In the genomic region with DNA sequence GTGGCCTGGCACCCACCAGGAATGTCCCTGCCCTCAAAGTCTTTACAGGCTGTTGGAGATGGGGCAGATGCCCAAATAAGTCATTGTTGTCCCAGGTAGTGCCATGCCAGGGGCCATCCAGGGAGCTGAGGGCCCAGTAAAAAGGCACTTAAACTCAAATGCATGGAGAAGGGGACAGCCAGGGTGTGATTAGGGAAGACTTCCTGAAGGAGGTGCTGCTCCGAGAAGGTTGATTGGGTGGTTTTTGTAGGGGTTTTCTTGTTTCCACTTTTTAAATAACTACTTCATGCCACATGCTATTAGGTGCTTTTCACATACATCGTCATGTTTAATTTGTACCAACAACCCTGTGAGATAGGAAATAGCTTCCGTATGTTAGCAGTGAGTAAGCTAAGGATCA, we compare ENCODE assay signal across 13 cellular contexts.
A peak's percentile ranks its signal among the peaks of the same experiment; 100 is the strongest.
DNase-seq lines count a peak whose midpoint lies in the region; ATAC-seq, FAIRE-seq and TF ChIP-seq lines count a peak whose summit lies in the region.
"Had no signal": no experiment of that assay in that cellular context is flagged by ENCODE, and none has a peak within 500 bp of the region (broad histone marks: within the 10 kb centered on the region; RNA-seq: fewer than 3 reads in every experiment).

No MANE protein-coding gene starts in this region.

- peaks cover 40% of the 10 kb centered on the region for H3K4me1 ChIP-seq in CD8-positive, alpha-beta T cell (ENCODE audit: insufficient read depth, low read length)
- peaks cover 45% of the 10 kb centered on the region for H3K4me1 ChIP-seq in GM12878 (ENCODE audit: control insufficient read depth, insufficient read depth, low read length)

- no TSS peak for BruUV-seq in GM12878 (replicated peaks; lab: Mats Ljungman, UMichigan)

- SMC1A ChIA-PET in GM12878 (lab: Charles Lee; ENCODE audit: uncharacterized antibody, unreplicated experiment): interaction anchor here (0.7 to 1.3 kb wide), 3 partner anchors 13 to 33 kb away, joined by 3 to 4 read pairs (median 4); no protein-coding TSS in a partner anchor

- no peak overlapping the region for H3K4me3 Mint-ChIP-seq in CD8-positive, alpha-beta T cell
- H3K4me3 Mint-ChIP-seq in naive B cell: peak overlapping the region in 5 of 8 donors; percentile 55 to 95 (median 84)
- H3K4me3 Mint-ChIP-seq: activated CD4-positive, alpha-beta memory T cell treated with anti-CD3 and anti-CD28 coated beads, Interleukin-2, amount 10 ng/mL, durations not matched to agents 7 days and 5 days; T-helper 1 cell treated with Interleukin-12 subunit alpha and Interleukin-12 subunit beta and Interleukin-4 antibody, amounts not matched to agents 30 μg/mL and 1 μg/mL, for 36 hours had no signal

- POLR2A ChIA-PET in CD8-positive, alpha-beta T cell (lab: Charles Lee): no interaction called here
- POLR2A ChIA-PET in GM12878 (lab: Charles Lee): interaction anchor here (1.4 to 1.9 kb wide), 3 partner anchors 53 to 66 kb away, joined by 3 to 9 read pairs (median 5); no protein-coding TSS in a partner anchor

- no peak for TF ChIP-seq RAD21 in GM12878 (IDR thresholded peaks at IDR 0.05; ENCODE audit: insufficient read depth, low read depth, low read length)

- no peak for TF ChIP-seq EP300 in GM12878 (IDR thresholded peaks at IDR 0.05; ENCODE audit: borderline replicate concordance in 1 of 2, control insufficient read depth in 1 of 2, low read depth in 2 of 2, low read length in 2 of 2)

- peaks cover 49% of the 10 kb centered on the region for H3K4me1 Mint-ChIP-seq in CD8-positive, alpha-beta T cell (ENCODE audit: low read depth)
- peaks cover 49 to 65% (median 49%) of the 10 kb centered on the region in 3 donors for H3K4me1 Mint-ChIP-seq in naive B cell

- TF ChIP-seq CTCF in CD8-positive, alpha-beta T cell (IDR thresholded peaks at IDR 0.05): no peak
- TF ChIP-seq CTCF in GM12878 (IDR thresholded peaks at IDR 0.05 in 2 of 3, conservative IDR thresholded peaks at IDR 0.05 in 1 of 3; ENCODE audit: control insufficient read depth in 2 of 3, extremely low read depth in 1 of 3, insufficient read depth in 1 of 3, low read depth in 3 of 3, low read length in 3 of 3): peak in 1 of 3 experiments; percentile 46; a peak in 3 of 6 replicates

- no peak for ATAC-seq in CD8-positive, alpha-beta T cell
- ATAC-seq in GM12878 (no peak), naive B cell (ENCODE audit: low read depth in 2 of 2) (no peak), HG03139 (IDR thresholded peaks at IDR 0.05; ENCODE audit: unreplicated experiment) (no peak)
- ATAC-seq in stimulated activated naive CD8-positive, alpha-beta T cell treated with anti-CD3 and anti-CD28 coated beads, Interleukin-15, Interleukin-2, amounts not matched to agents 100 U/mL and 50 U/mL, for 24 hours: no peak

- in situ Hi-C loops in GM12878 (cut with MboI): no loop called here

- H2AFZ ChIP-seq in GM12878 (ENCODE audit: control insufficient read depth, low read depth, low read length): no peak overlapping the region

- no peaks in the 10 kb centered on the region for H4K20me1 ChIP-seq in GM12878 (ENCODE audit: control insufficient read depth, insufficient read depth)

- H3K9ac ChIP-seq in GM12878 (ENCODE audit: control insufficient read depth, insufficient read depth, low read length): 0 out of 2 replicates have a peak overlapping the region, but pooled peaks have one; percentile 41

- no peaks in the 10 kb centered on the region for H3K9me3 ChIP-seq in CD8-positive, alpha-beta T cell (ENCODE audit: low read length)
- H3K9me3 ChIP-seq in GM12878 (replicated peaks; ENCODE audit: control insufficient read depth, insufficient read depth, low read length): no peaks in the 10 kb centered on the region; the same call in 2 of the 3 replicates

- peak overlapping the region; percentile 56 for H3K4me2 ChIP-seq in GM12878 (ENCODE audit: control insufficient read depth, insufficient read depth)

- H3K79me2 ChIP-seq in GM12878 (ENCODE audit: control insufficient read depth, insufficient read depth, low read length): peaks cover 30% of the 10 kb centered on the region

- no peaks in the 10 kb centered on the region for H3K27me3 Mint-ChIP-seq in CD8-positive, alpha-beta T cell (ENCODE audit: low read depth)
- H3K27me3 Mint-ChIP-seq in naive B cell: no peaks in the 10 kb centered on the region
- H3K27me3 Mint-ChIP-seq: activated CD4-positive, alpha-beta memory T cell treated with anti-CD3 and anti-CD28 coated beads, Interleukin-2, amount 10 ng/mL, durations not matched to agents 7 days and 5 days had no signal

- intact Hi-C loops in CD8-positive, alpha-beta T cell (cut with DNase I, micrococcal nuclease): no loop called here
- intact Hi-C loops in GM12878 (cut with micrococcal nuclease; ENCODE audit: unreplicated experiment): no loop called here

- no peaks in the 10 kb centered on the region for H3K36me3 ChIP-seq in CD8-positive, alpha-beta T cell (ENCODE audit: insufficient read depth, low read length)
- H3K36me3 ChIP-seq in H7 (replicated peaks; ENCODE audit: control insufficient read depth, insufficient read depth, low read length): no peaks in the 10 kb centered on the region
- H3K36me3 ChIP-seq in GM12878 (ENCODE audit: control insufficient read depth in 2 of 2, insufficient read depth in 2 of 2, low read length in 1 of 2): no peaks in the 10 kb centered on the region; a peak in 2 of 4 replicates

- RAD21 ChIA-PET in GM12878 (lab: Charles Lee; ENCODE audit: unreplicated experiment): no interaction called here

- peak overlapping the region; percentile 6 for H3K27ac Mint-ChIP-seq in CD8-positive, alpha-beta T cell
- H3K27ac Mint-ChIP-seq in naive B cell: peak overlapping the region in 4 of 6 donors; percentile 60 to 99 (median 76)
- H3K27ac Mint-ChIP-seq: activated CD4-positive, alpha-beta memory T cell treated with anti-CD3 and anti-CD28 coated beads, Interleukin-2, amount 10 ng/mL, durations not matched to agents 7 days and 5 days; T-helper 1 cell treated with Interleukin-12 subunit alpha and Interleukin-12 subunit beta and Interleukin-4 antibody, amounts not matched to agents 30 μg/mL and 1 μg/mL, for 36 hours had no signal

- H3K9me3 Mint-ChIP-seq in CD8-positive, alpha-beta T cell: no peaks in the 10 kb centered on the region
- no peaks in the 10 kb centered on the region for H3K9me3 Mint-ChIP-seq in naive B cell
- H3K9me3 Mint-ChIP-seq: activated CD4-positive, alpha-beta memory T cell treated with anti-CD3 and anti-CD28 coated beads, Interleukin-2, amount 10 ng/mL, durations not matched to agents 7 days and 5 days; T-helper 1 cell treated with Interleukin-12 subunit alpha and Interleukin-12 subunit beta and Interleukin-4 antibody, amounts not matched to agents 30 μg/mL and 1 μg/mL, for 36 hours had no signal

- no peak for DNase-seq in CD8-positive, alpha-beta T cell
- DNase-seq in H7 (peak; percentile 62), GM12878 (ENCODE audit: low read depth, low spot score) (no peak), naive B cell (no peak), frontal cortex (ENCODE audit: low spot score in 2 of 2) (no peak), iPS-NIHi11 (ENCODE audit: low spot score) (no peak)
- DNase-seq in stimulated activated naive CD8-positive, alpha-beta T cell treated with anti-CD3 and anti-CD28 coated beads, Interleukin-15, Interleukin-2, amounts not matched to agents 100 U/mL and 50 U/mL, for 24 hours: no peak
- DNase-seq: activated CD4-positive, alpha-beta memory T cell treated with anti-CD3 and anti-CD28 coated beads, Interleukin-2, amount 10 ng/mL, durations not matched to agents 7 days and 5 days; effector memory CD4-positive, alpha-beta T cell; NCI-H1105 treated with DMSO at 0.1 percent for 48 hours; small intestine had no signal

- no peaks in the 10 kb centered on the region for H3K27me3 ChIP-seq in CD8-positive, alpha-beta T cell (ENCODE audit: insufficient read depth, low read length)
- H3K27me3 ChIP-seq in H7 (ENCODE audit: control insufficient read depth, insufficient read depth, low read length): no peaks in the 10 kb centered on the region
- no peaks in the 10 kb centered on the region for H3K27me3 ChIP-seq in GM12878 (replicated peaks in 1 of 2; ENCODE audit: control insufficient read depth in 2 of 2, insufficient read depth in 2 of 2, low read length in 1 of 2)

- CTCF ChIA-PET in CD8-positive, alpha-beta T cell (lab: Charles Lee): interaction anchor here (1.0 to 1.6 kb wide), 2 partner anchors 59 to 64 kb away, joined by 3 read pairs; no protein-coding TSS in a partner anchor
- CTCF ChIA-PET in GM12878 (lab: Yijun Ruan, JAX): interaction anchor here (0.7 to 2.0 kb wide), 5 partner anchors 9 to 436 kb away, joined by 3 to 6 read pairs (median 3); partner anchors contain the start of gene ALKBH5

- H3K36me3 Mint-ChIP-seq in CD8-positive, alpha-beta T cell: peaks cover 2% of the 10 kb centered on the region
- H3K36me3 Mint-ChIP-seq in naive B cell: no peaks in the 10 kb centered on the region

- H3K27ac ChIP-seq in CD8-positive, alpha-beta T cell (ENCODE audit: low read depth, low read length): no peak overlapping the region
- H3K27ac ChIP-seq in GM12878 (ENCODE audit: control insufficient read depth, insufficient read depth): peak overlapping the region; percentile 55

- TF ChIP-seq POLR2A in GM12878 (IDR thresholded peaks at IDR 0.05; ENCODE audit: low read depth, low read length): no peak

- no peak for FAIRE-seq in GM12878 (lab: Jason Lieb, UNC)
- no peak for FAIRE-seq in frontal cortex (lab: Jason Lieb, UNC)
- FAIRE-seq: small intestine had no signal

- WGBS in GM12878 (ENCODE audit: insufficient coverage, insufficient replicate concordance, low lambda C conversion rate, missing lambda C conversion rate): 15% methylated on average over 3 of the region's 3 CpGs

- no peak overlapping the region for H3K4me3 ChIP-seq in CD8-positive, alpha-beta T cell (ENCODE audit: low read depth, low read length)
- H3K4me3 ChIP-seq in H7 (ENCODE audit: insufficient read depth, low read depth, low read length): no peak overlapping the region
- no peak overlapping the region for H3K4me3 ChIP-seq in GM12878

TF ChIP-seq in GM12878, 131 proteins besides CTCF, POLR2A, EP300 and RAD21 (continues in another document):
- TF ChIP-seq NR2C1 (IDR thresholded peaks at IDR 0.05) (no peak), CBX5 (IDR thresholded peaks at IDR 0.05; ENCODE audit: low read depth) (peak; percentile 83; the same call in 1 of the 2 replicates), MLLT1 (IDR thresholded peaks at IDR 0.05) (no peak), EZH2 (IDR thresholded peaks at IDR 0.05; ENCODE audit: borderline replicate concordance, control insufficient read depth, low read depth, low read length) (no peak)
